17 cellular contexts compared by ENCODE assay signal in the genomic region with DNA sequence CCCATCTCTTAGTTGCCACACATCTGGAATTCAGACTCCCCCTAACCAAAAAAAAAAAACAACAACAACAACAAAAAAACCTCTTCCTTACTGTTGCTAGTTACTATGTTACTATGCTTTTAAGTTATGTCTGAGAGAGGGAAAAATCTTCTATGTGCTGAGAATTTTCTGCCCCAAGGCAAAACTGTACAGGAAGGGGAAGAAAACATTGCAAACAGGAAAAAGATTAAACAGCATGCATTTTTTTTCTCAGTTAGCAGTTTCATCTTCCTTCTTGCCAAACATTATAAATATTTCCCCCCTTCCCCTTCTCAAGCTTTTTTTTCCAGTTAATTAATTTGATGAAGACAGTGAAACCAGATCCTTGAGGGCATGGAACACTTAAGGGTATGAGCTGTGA. TPM values are rescaled to one million over a fixed set of nuclear protein-coding genes. Genes with fewer than 3 reads are reported as not detected.
DNase-seq lines count a peak whose midpoint lies in the region; ATAC-seq and TF ChIP-seq lines count a peak whose summit lies in the region.
"Had no signal": no experiment of that assay in that cellular context is flagged by ENCODE, and none has a peak within 500 bp of the region (broad histone marks: within the 10 kb centered on the region; RNA-seq: fewer than 3 reads in every experiment).

No MANE protein-coding gene starts in this region.

- H3K4me3 Mint-ChIP-seq in natural killer cell treated with Interleukin-12 subunit alpha and Interleukin-12 subunit beta and Interleukin-15 and Interleukin-18, amount 100 ng/mL, for 72 hours = peak overlapping the region; percentile 54
- no peak overlapping the region for H3K4me3 Mint-ChIP-seq in natural killer cell
- H3K4me3 Mint-ChIP-seq in central memory CD8-positive, alpha-beta T cell = peak overlapping the region; percentile 93

- H3K27ac Mint-ChIP-seq in natural killer cell treated with Interleukin-12 subunit alpha and Interleukin-12 subunit beta and Interleukin-15 and Interleukin-18, amount 100 ng/mL, for 72 hours = peak overlapping the region; percentile 62 to 67
- H3K27ac Mint-ChIP-seq in natural killer cell = peak overlapping the region in 1 of 2 donors; percentile 15
- H3K27ac Mint-ChIP-seq in central memory CD8-positive, alpha-beta T cell (ENCODE audit: low read depth) = peak overlapping the region; percentile 92

- no peaks in the 10 kb centered on the region for H3K9me2 ChIP-seq in OCI-LY7 (ENCODE audit: insufficient read depth, low read length)

- 0 out of 2 replicates have a peak overlapping the region, but pooled peaks have one; percentile 3 for H3K4me2 ChIP-seq in OCI-LY7 (ENCODE audit: low read length)

- H3K36me3 ChIP-seq in OCI-LY7 (ENCODE audit: insufficient read depth, low read length) (no peaks in the 10 kb centered on the region), thymus (ENCODE audit: control insufficient read depth, insufficient read depth) (no peaks in the 10 kb centered on the region)
- H3K36me3 ChIP-seq: tibial nerve had no signal

- DNase-seq in natural killer cell treated with Interleukin-12 subunit alpha and Interleukin-12 subunit beta and Interleukin-15 and Interleukin-18, amount 100 ng/mL, for 72 hours (ENCODE audit: low spot score) = no peak
- DNase-seq in natural killer cell (no peak), OCI-LY7 (ENCODE audit: low spot score) (no peak), GM13977 (ENCODE audit: low spot score) (no peak), GM10248 (ENCODE audit: extremely low spot score) (no peak), cortex of kidney (lab: John Stamatoyannopoulos, UW) (no peak)
- DNase-seq in central memory CD8-positive, alpha-beta T cell (ENCODE audit: low spot score in 2 of 2) = no peak
- DNase-seq: amniotic stem cell; HCEC 1CT; mucosa of descending colon; NCI-H1930; NCI-H510A treated with DMSO at 0.1 percent for 48 hours; OCI-M1; stimulated activated CD4-positive, alpha-beta T cell treated with anti-CD3 and anti-CD28 coated beads, Interleukin-4, amount 100 ng/mL, for 1 hour had no signal

- ATAC-seq in natural killer cell treated with Interleukin-12 subunit alpha and Interleukin-12 subunit beta and Interleukin-15 and Interleukin-18, amount 100 ng/mL, for 72 hours = no peak
- no peak for ATAC-seq in natural killer cell
- ATAC-seq in central memory CD8-positive, alpha-beta T cell (replicated peaks; ENCODE audit: extremely low read depth, poor library complexity, severe bottlenecking) = no peak
- ATAC-seq: mucosa of descending colon had no signal

- peak overlapping the region; percentile 73 for H2AFZ ChIP-seq in OCI-LY7 (ENCODE audit: low read length)

- H3K4me1 ChIP-seq in OCI-LY7 (ENCODE audit: insufficient read depth, low read length, poor library complexity, severe bottlenecking) (peaks cover 13% of the 10 kb centered on the region), thymus (ENCODE audit: control insufficient read depth, insufficient read depth, low read length) (peaks cover 7% of the 10 kb centered on the region)
- H3K4me1 ChIP-seq: tibial nerve had no signal

- peaks cover 19 to 48% of the 10 kb centered on the region in 2 donors for H3K4me1 Mint-ChIP-seq in natural killer cell treated with Interleukin-12 subunit alpha and Interleukin-12 subunit beta and Interleukin-15 and Interleukin-18, amount 100 ng/mL, for 72 hours (ENCODE audit: low read depth in 2 of 2)
- peaks cover 3 to 12% of the 10 kb centered on the region in 2 donors for H3K4me1 Mint-ChIP-seq in natural killer cell
- H3K4me1 Mint-ChIP-seq in central memory CD8-positive, alpha-beta T cell = peaks cover 71% of the 10 kb centered on the region

- no peaks in the 10 kb centered on the region for H3K9me3 ChIP-seq in OCI-LY7 (ENCODE audit: low read length)
- no peaks in the 10 kb centered on the region for H3K9me3 ChIP-seq in thymus (ENCODE audit: control insufficient read depth)
- H3K9me3 ChIP-seq: mucosa of descending colon, tibial nerve had no signal

- POLR2A ChIA-PET in OCI-LY7 (lab: Charles Lee) (interaction anchor here (0.7 to 1.0 kb wide), 2 partner anchors 10 to 35 kb away, joined by 3 to 4 read pairs; no protein-coding TSS in a partner anchor), GM10248 (lab: Yijun Ruan, JAX) (interaction anchor here (0.6 kb wide), 1 partner anchor 199 kb away, joined by 5 read pairs; no protein-coding TSS in a partner anchor)

- no TSS peak for BruUV-seq in OCI-LY7 (replicated peaks; lab: Mats Ljungman, UMichigan)

- intact Hi-C loops in natural killer cell (cut with micrococcal nuclease) = no loop called here
- intact Hi-C loops in OCI-LY7 (cut with micrococcal nuclease; ENCODE audit: unreplicated experiment) = no loop called here

- H4K20me1 ChIP-seq in OCI-LY7 (ENCODE audit: insufficient read depth, low read length) = no peaks in the 10 kb centered on the region

- CTCF ChIA-PET in OCI-LY7 (lab: Charles Lee; ENCODE audit: unreplicated experiment) = no interaction called here
- CTCF ChIA-PET in GM10248 (lab: Yijun Ruan, JAX) = interaction anchor here (0.8 to 3.3 kb wide), 4 partner anchors 9 to 334 kb away, joined by 5 to 14 read pairs (median 8); no protein-coding TSS in a partner anchor

- no peaks in the 10 kb centered on the region for H3K9me3 Mint-ChIP-seq in natural killer cell treated with Interleukin-12 subunit alpha and Interleukin-12 subunit beta and Interleukin-15 and Interleukin-18, amount 100 ng/mL, for 72 hours
- no peaks in the 10 kb centered on the region for H3K9me3 Mint-ChIP-seq in natural killer cell
- H3K9me3 Mint-ChIP-seq in central memory CD8-positive, alpha-beta T cell = no peaks in the 10 kb centered on the region

- H3K4me3 ChIP-seq in OCI-LY7 (ENCODE audit: low read depth, low read length, poor library complexity, severe bottlenecking) (no peak overlapping the region), thymus (ENCODE audit: low read length) (no peak overlapping the region)
- H3K4me3 ChIP-seq: mucosa of descending colon, tibial nerve had no signal

- H3K27ac ChIP-seq in OCI-LY7 (ENCODE audit: low read depth, low read length, poor library complexity, severe bottlenecking) = no peak overlapping the region
- peak overlapping the region; percentile 15 for H3K27ac ChIP-seq in thymus (ENCODE audit: low read depth)
- H3K27ac ChIP-seq: tibial nerve had no signal

- peaks cover 3 to 7% of the 10 kb centered on the region in 2 donors for H3K27me3 Mint-ChIP-seq in natural killer cell treated with Interleukin-12 subunit alpha and Interleukin-12 subunit beta and Interleukin-15 and Interleukin-18, amount 100 ng/mL, for 72 hours
- H3K27me3 Mint-ChIP-seq in natural killer cell (ENCODE audit: low read depth in 2 of 2) = peaks cover 0 to 3% of the 10 kb centered on the region in 2 donors
- no peaks in the 10 kb centered on the region for H3K27me3 Mint-ChIP-seq in central memory CD8-positive, alpha-beta T cell

- in situ Hi-C loops in GM13977 (cut with MboI; ENCODE audit: low pct_unique_long_range_greater_than_20kb, low sequenced_read_pairs, unreplicated experiment) = loop anchor here (10.0 to 25.0 kb wide), 2 partner anchors 241 to 864 kb away; no protein-coding TSS in a partner anchor

- H3K79me2 ChIP-seq in OCI-LY7 (ENCODE audit: insufficient read depth, low read depth, low read length) = no peaks in the 10 kb centered on the region

- TF ChIP-seq CTCF in natural killer cell (IDR thresholded peaks at IDR 0.05) = no peak
- TF ChIP-seq CTCF in OCI-LY7 (conservative IDR thresholded peaks at IDR 0.05; ENCODE audit: low read length) = no peak
- no peak for TF ChIP-seq CTCF in GM13977 (IDR thresholded peaks at IDR 0.05; ENCODE audit: extremely low read depth, insufficient read depth, missing control alignments)
- no peak for TF ChIP-seq CTCF in GM10248 (IDR thresholded peaks at IDR 0.05; ENCODE audit: control extremely low read depth, extremely low read depth, low read depth, missing control alignments)

- H3K36me3 Mint-ChIP-seq in natural killer cell treated with Interleukin-12 subunit alpha and Interleukin-12 subunit beta and Interleukin-15 and Interleukin-18, amount 100 ng/mL, for 72 hours = no peaks in the 10 kb centered on the region
- H3K36me3 Mint-ChIP-seq in natural killer cell = no peaks in the 10 kb centered on the region
- peaks cover 2% of the 10 kb centered on the region for H3K36me3 Mint-ChIP-seq in central memory CD8-positive, alpha-beta T cell (ENCODE audit: insufficient read depth)

- H3K27me3 ChIP-seq in thymus (ENCODE audit: control insufficient read depth, insufficient read depth) = no peaks in the 10 kb centered on the region
- H3K27me3 ChIP-seq: tibial nerve had no signal

RNA-seq across cellular contexts. Expression of gene CD200R1, which starts 1.1 kb away (rescaled TPM):
- 1 to 10 TPM; 3.7 to 8.3 TPM for total RNA-seq in natural killer cell treated with Interleukin-12 subunit alpha and Interleukin-12 subunit beta and Interleukin-15 and Interleukin-18, amount 100 ng/mL, for 72 hours
- total RNA-seq in natural killer cell = 10 to 100 TPM in 1 of 3 donors, 1 to 10 TPM in 1, under 1 TPM in 1; 0.38 to 25.8 (median 1.7) TPM
- total RNA-seq in OCI-LY7 (2014; rRNA removed; shearing (Covaris generic)) = 0.18 TPM in 1 of 2 replicates, not detected in the other
- total RNA-seq in OCI-LY7 (2022) = 0.17 and 0.25 TPM in 2 replicates
- polyA plus RNA-seq in thymus = 2.5 TPM
- total RNA-seq: SK-MEL-5 had no signal

RNA-seq across cellular contexts. Expression of gene GTPBP8, which starts 14.8 kb away (rescaled TPM):
- total RNA-seq in natural killer cell treated with Interleukin-12 subunit alpha and Interleukin-12 subunit beta and Interleukin-15 and Interleukin-18, amount 100 ng/mL, for 72 hours = 10 to 100 TPM; 41.5 to 43.2 TPM
- total RNA-seq in natural killer cell (10 to 100 TPM; 16.6 to 28.6 (median 16.8) TPM), OCI-LY7 (2022) (20.3 and 21.9 TPM in 2 replicates)
- total RNA-seq in OCI-LY7 (2014; rRNA removed; shearing (Covaris generic)) = 17.6 and 23.8 TPM in 2 replicates
- 13.2 TPM for polyA plus RNA-seq in thymus
